Comparison of ENCODE assay signal across 8 cellular contexts in the genomic region with DNA sequence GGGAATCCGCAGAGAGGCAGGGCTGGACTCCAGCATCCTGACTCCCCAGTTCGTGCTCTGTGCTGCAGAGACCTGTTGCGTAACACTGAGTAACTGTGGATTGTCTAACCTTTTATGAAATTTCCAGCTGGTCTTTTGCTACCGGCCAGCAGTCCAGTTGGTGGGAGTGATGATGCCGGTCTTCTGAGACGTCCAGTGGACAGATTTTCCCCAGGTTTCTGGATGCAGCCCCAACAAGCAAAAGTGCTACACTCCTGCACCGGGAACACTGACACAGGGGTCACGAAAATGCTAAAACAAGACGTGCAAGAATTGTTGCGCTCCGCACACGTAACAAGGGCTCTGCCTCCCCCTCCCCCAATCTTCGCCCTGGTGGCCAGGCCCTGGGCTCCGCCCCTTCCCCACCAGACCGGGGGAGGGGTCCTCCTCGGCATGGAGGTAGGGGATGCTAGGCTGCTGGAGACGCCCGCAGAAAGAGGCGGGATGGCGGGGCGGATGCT. TPM values are rescaled to one million over a fixed set of nuclear protein-coding genes. Genes with fewer than 3 reads are reported as not detected.
DNase-seq lines count a peak whose midpoint lies in the region; ATAC-seq and TF ChIP-seq lines count a peak whose summit lies in the region.

No MANE protein-coding gene starts in this region.

- H3F3A ChIP-seq in Loucy (ENCODE audit: low read depth) = no peaks in the 10 kb centered on the region

- peaks cover 4% of the 10 kb centered on the region for H3K36me3 Mint-ChIP-seq in CD8-positive, alpha-beta T cell

- peaks cover 14% of the 10 kb centered on the region for H3K4me1 Mint-ChIP-seq in CD8-positive, alpha-beta T cell (ENCODE audit: low read depth)

- DNase-seq in CD8-positive, alpha-beta T cell = no peak
- DNase-seq in astrocyte of the hippocampus (ENCODE audit: low read depth, low spot score) (peak; percentile 88), iris pigment epithelial cell (ENCODE audit: low read depth) (peak; percentile 90), NCI-H345 treated with DMSO at 0.1 percent for 48 hours (lab: John Stamatoyannopoulos, UW; ENCODE audit: unreplicated experiment) (no peak), NCI-H187 treated with DMSO at 0.1 percent for 48 hours (lab: John Stamatoyannopoulos, UW) (no peak)
- peak; percentile 38 for DNase-seq in stimulated activated CD8-positive, alpha-beta memory T cell treated with anti-CD3 and anti-CD28 coated beads, Interleukin-4, amount 100 ng/mL, for 48 hours

- H3K36me3 ChIP-seq in CD8-positive, alpha-beta T cell (ENCODE audit: insufficient read depth, low read length) = no peaks in the 10 kb centered on the region
- H3K36me3 ChIP-seq in Loucy (ENCODE audit: insufficient read depth, low read length) = no peaks in the 10 kb centered on the region

- H3K27ac Mint-ChIP-seq in CD8-positive, alpha-beta T cell = no peak overlapping the region

- H3K4me3 Mint-ChIP-seq in CD8-positive, alpha-beta T cell = peak overlapping the region; percentile 83

- POLR2A ChIA-PET in CD8-positive, alpha-beta T cell (lab: Charles Lee) = no interaction called here

- H3K4me2 ChIP-seq in Loucy (ENCODE audit: low read depth, low read length, poor library complexity, severe bottlenecking) = peak overlapping the region; percentile 76

- ATAC-seq in CD8-positive, alpha-beta T cell = no peak
- no peak for ATAC-seq in HG02970 (IDR thresholded peaks at IDR 0.05; ENCODE audit: low FRiP score, unreplicated experiment)

- no peak overlapping the region for H3K27ac ChIP-seq in CD8-positive, alpha-beta T cell (ENCODE audit: low read depth, low read length)

- no peaks in the 10 kb centered on the region for H3K9me3 ChIP-seq in CD8-positive, alpha-beta T cell (ENCODE audit: low read length)
- no peaks in the 10 kb centered on the region for H3K9me3 ChIP-seq in Loucy (ENCODE audit: insufficient read depth, low read depth, low read length)

- H3K4me3 ChIP-seq in CD8-positive, alpha-beta T cell (ENCODE audit: low read depth, low read length) = peak overlapping the region; percentile 60
- H3K4me3 ChIP-seq in Loucy (ENCODE audit: low read length, poor library complexity, severe bottlenecking) = peak overlapping the region; percentile 85

- TF ChIP-seq CTCF in CD8-positive, alpha-beta T cell (IDR thresholded peaks at IDR 0.05) = no peak
- TF ChIP-seq CTCF in Loucy (conservative IDR thresholded peaks at IDR 0.05; ENCODE audit: low read length) = no peak

- intact Hi-C loops in CD8-positive, alpha-beta T cell (cut with DNase I, micrococcal nuclease) = no loop called here

- no peaks in the 10 kb centered on the region for H3K27me3 ChIP-seq in CD8-positive, alpha-beta T cell (ENCODE audit: insufficient read depth, low read length)
- H3K27me3 ChIP-seq in Loucy (ENCODE audit: insufficient read depth, low read length, poor library complexity, severe bottlenecking) = no peaks in the 10 kb centered on the region

- H4K20me1 ChIP-seq in Loucy (ENCODE audit: insufficient read depth, low read length, poor library complexity, severe bottlenecking) = no peaks in the 10 kb centered on the region

- peak overlapping the region; percentile 94 for H2AFZ ChIP-seq in Loucy (ENCODE audit: low read length)

- no peaks in the 10 kb centered on the region for H3K9me3 Mint-ChIP-seq in CD8-positive, alpha-beta T cell

- CTCF ChIA-PET in CD8-positive, alpha-beta T cell (lab: Charles Lee) = no interaction called here

- H3K4me1 ChIP-seq in CD8-positive, alpha-beta T cell (ENCODE audit: insufficient read depth, low read length) = peaks cover 7% of the 10 kb centered on the region
- peaks cover 13% of the 10 kb centered on the region for H3K4me1 ChIP-seq in Loucy (ENCODE audit: insufficient read depth, low read length, poor library complexity, severe bottlenecking)

- H3K79me2 ChIP-seq in Loucy (ENCODE audit: insufficient read depth, low read length) = no peaks in the 10 kb centered on the region; the same call in 1 of the 2 replicates

- H3K9ac ChIP-seq in Loucy (ENCODE audit: low read depth, low read length, poor library complexity, severe bottlenecking) = peak overlapping the region; percentile 70

- no peaks in the 10 kb centered on the region for H3K9me2 ChIP-seq in Loucy (replicated peaks; ENCODE audit: low read depth, low read length)

- H3K27me3 Mint-ChIP-seq in CD8-positive, alpha-beta T cell (ENCODE audit: low read depth) = peaks cover 7% of the 10 kb centered on the region

RNA-seq across cellular contexts. Expression of a gene that starts 0.7 kb away (rescaled TPM):
- 1 to 10 TPM; 5.6 to 5.9 TPM for total RNA-seq in CD8-positive, alpha-beta T cell

Comparison
In these comparisons a context has a peak if more than half of its experiments do, and no peak if none do; other contexts are left out.
1. DNase-seq: peak in astrocyte of the hippocampus (single experiment), iris pigment epithelial cell (single experiment) and stimulated activated CD8-positive, alpha-beta memory T cell treated with anti-CD3 and anti-CD28 coated beads, Interleukin-4, amount 100 ng/mL, for 48 hours (single experiment); none in CD8-positive, alpha-beta T cell (0 of 7), NCI-H345 treated with DMSO at 0.1 percent for 48 hours (single experiment) and NCI-H187 treated with DMSO at 0.1 percent for 48 hours (single experiment).